In the genomic region with DNA sequence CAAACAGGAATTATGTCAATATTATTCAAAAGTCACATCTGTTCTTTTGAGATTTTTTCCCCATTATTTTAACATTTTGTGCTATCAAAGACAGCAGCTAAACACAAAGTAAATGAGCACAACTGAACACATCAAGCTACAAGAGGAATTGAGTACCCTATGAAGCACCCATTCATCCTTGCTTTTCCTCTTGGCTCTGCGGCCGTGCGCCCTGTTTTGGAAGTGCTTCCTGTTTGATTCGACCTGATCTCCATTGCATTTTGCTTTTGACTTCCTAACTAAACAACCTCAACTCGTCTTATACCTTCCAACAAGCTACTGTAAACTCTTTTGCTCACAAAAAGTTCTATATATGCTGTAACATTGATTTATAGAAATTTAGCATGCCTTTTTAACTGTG, we compare ENCODE assay signal across 29 cellular contexts.
DNase-seq lines count a peak whose midpoint lies in the region; ATAC-seq and TF ChIP-seq lines count a peak whose summit lies in the region.
"Had no signal": no experiment of that assay in that cellular context is flagged by ENCODE, and none has a peak within 500 bp of the region (broad histone marks: within the 10 kb centered on the region; RNA-seq: fewer than 3 reads in every experiment).

No MANE protein-coding gene starts in this region.

- in situ Hi-C loops in IMR-90 (cut with MboI; ENCODE audit: low sequenced_read_pairs): no loop called here

- H3K4me3 ChIP-seq in IMR-90 (ENCODE audit: insufficient read depth, low read depth, low read length): no peak overlapping the region
- H3K4me3 ChIP-seq in mesenchymal stem cell (ENCODE audit: insufficient read depth in 1 of 2, low read depth in 1 of 2, low read length in 2 of 2): no peak overlapping the region
- H3K4me3 ChIP-seq in foreskin fibroblast (ENCODE audit: low read depth in 1 of 2, low read length in 2 of 2): no peak overlapping the region
- H3K4me3 ChIP-seq: A549; BLaER1; BLaER1 treated with 17β-estradiol and CSF1 and Interleukin-3, amounts not matched to agents 10 nM and 100 nM had no signal

- H3K9me1 ChIP-seq in IMR-90 (ENCODE audit: insufficient read depth, low read length): peaks cover 2% of the 10 kb centered on the region; the same call in 1 of the 2 replicates

- TF ChIP-seq POLR2A in IMR-90 (IDR thresholded peaks at IDR 0.05; ENCODE audit: low read depth, low read length): no peak

- no peaks in the 10 kb centered on the region for H3K27me3 ChIP-seq in IMR-90 (ENCODE audit: control insufficient read depth, insufficient read depth, low read length)
- no peaks in the 10 kb centered on the region for H3K27me3 ChIP-seq in mesenchymal stem cell (ENCODE audit: control insufficient read depth in 1 of 2, insufficient read depth in 1 of 2, low read length in 2 of 2)
- H3K27me3 ChIP-seq: BE2C; BLaER1; BLaER1 treated with 17β-estradiol and CSF1 and Interleukin-3, amounts not matched to agents 10 nM and 100 nM had no signal

- no peaks in the 10 kb centered on the region for H4K20me1 ChIP-seq in IMR-90 (ENCODE audit: insufficient read depth, low read length)

- H3K4me1 ChIP-seq in IMR-90 (ENCODE audit: control insufficient read depth, insufficient read depth, low read length) (peaks cover 9% of the 10 kb centered on the region; the same call in 1 of the 2 replicates), mesenchymal stem cell (ENCODE audit: control insufficient read depth, insufficient read depth, low read depth, low read length) (no peaks in the 10 kb centered on the region)
- H3K4me1 ChIP-seq: A549, BE2C had no signal

- H3K79me1 ChIP-seq in IMR-90 (ENCODE audit: low read depth in 1 of 2, low read length in 2 of 2) (peaks cover 4 to 6% of the 10 kb centered on the region in 2 experiments; a peak in 3 of 4 replicates), mesenchymal stem cell (replicated peaks; ENCODE audit: low read length, poor library complexity, severe bottlenecking) (peaks cover 5% of the 10 kb centered on the region)

- no peak for TF ChIP-seq RAD21 in IMR-90 (IDR thresholded peaks at IDR 0.05; ENCODE audit: low read length)

- H3K9me3 ChIP-seq in IMR-90 (ENCODE audit: control insufficient read depth, insufficient read depth, low read length) (no peaks in the 10 kb centered on the region), mesenchymal stem cell (ENCODE audit: control insufficient read depth, low read length) (no peaks in the 10 kb centered on the region)
- H3K9me3 ChIP-seq: A549, BE2C, Caco-2 had no signal

- H2BK120ac ChIP-seq in IMR-90 (ENCODE audit: low read depth, low read length) (no peak overlapping the region; the same call in 1 of the 2 replicates), mesenchymal stem cell (ENCODE audit: low read depth, low read length) (no peak overlapping the region)

- no peak overlapping the region for H3K4me2 ChIP-seq in IMR-90 (ENCODE audit: low read depth, low read length)
- H3K4me2 ChIP-seq in mesenchymal stem cell (ENCODE audit: low read length, poor library complexity, severe bottlenecking): no peak overlapping the region
- H3K4me2 ChIP-seq: A549; BLaER1; BLaER1 treated with 17β-estradiol and CSF1 and Interleukin-3, amounts not matched to agents 10 nM and 100 nM had no signal

- no peak overlapping the region; a peak in 1 of 4 replicates for H4K8ac ChIP-seq in IMR-90 (ENCODE audit: low read depth in 2 of 2, low read length in 2 of 2)
- H4K8ac ChIP-seq in mesenchymal stem cell (ENCODE audit: low read length): no peak overlapping the region

- dilution Hi-C loops in IMR-90 (cut with HindIII; ENCODE audit: low sequenced_read_pairs, unreplicated experiment): no loop called here

- H2AFZ ChIP-seq in IMR-90 (replicated peaks; ENCODE audit: low read length, poor library complexity) (no peak overlapping the region), mesenchymal stem cell (ENCODE audit: low read depth, low read length) (no peak overlapping the region)

- intact Hi-C loops in IMR-90 (cut with micrococcal nuclease): no loop called here

- WGBS in IMR-90 (ENCODE audit: extremely low coverage in 2 of 2, insufficient read length in 1 of 2), 2 experiments: no CpG with 5 or more reads among the region's 5 CpGs
- 98% methylated on average over 5 of the region's 5 CpGs for WGBS in mesenchymal stem cell

- peak overlapping the region; percentile 84; the same call in 1 of the 2 replicates for H3K18ac ChIP-seq in IMR-90 (ENCODE audit: low read depth, low read length)
- H3K18ac ChIP-seq in mesenchymal stem cell (ENCODE audit: low read depth in 1 of 2, low read length in 2 of 2): peak overlapping the region in 1 of 2 experiments; percentile 18

- H2AK9ac ChIP-seq in IMR-90 (replicated peaks; ENCODE audit: low read depth, low read length, poor library complexity): no peak overlapping the region

- H3K27ac ChIP-seq in IMR-90 (ENCODE audit: insufficient read depth, low read length) (no peak overlapping the region), mesenchymal stem cell (ENCODE audit: low read length, poor library complexity, severe bottlenecking) (no peak overlapping the region)
- H3K27ac ChIP-seq: 22Rv1; A549; BLaER1; BLaER1 treated with 17β-estradiol and CSF1 and Interleukin-3, amounts not matched to agents 10 nM and 100 nM; C4-2B had no signal

- H3K9ac ChIP-seq in IMR-90 (ENCODE audit: low read depth, low read length) (no peak overlapping the region), mesenchymal stem cell (ENCODE audit: low read length) (no peak overlapping the region)
- H3K9ac ChIP-seq: BLaER1; BLaER1 treated with 17β-estradiol and CSF1 and Interleukin-3, amounts not matched to agents 10 nM and 100 nM had no signal

- H3K4ac ChIP-seq in IMR-90 (ENCODE audit: low read depth, low read length) (no peak overlapping the region), mesenchymal stem cell (ENCODE audit: low read depth in 1 of 2, low read length in 2 of 2) (no peak overlapping the region)

- CTCF ChIA-PET in IMR-90 (lab: Yijun Ruan, JAX): interaction anchor here (0.6 kb wide), 2 partner anchors 83 to 773 kb away, joined by 5 to 7 read pairs; no protein-coding TSS in a partner anchor

- 0 out of 2 replicates have a peak overlapping the region, but pooled peaks have one; percentile 63 for H4K5ac ChIP-seq in IMR-90 (ENCODE audit: low read depth, low read length)

- TF ChIP-seq CTCF in IMR-90 (conservative IDR thresholded peaks at IDR 0.05; ENCODE audit: low read depth, low read length) (no peak), foreskin fibroblast (IDR thresholded peaks at IDR 0.05; ENCODE audit: low read depth, low read length) (no peak)

- H4K91ac ChIP-seq in IMR-90 (ENCODE audit: insufficient read depth, low read depth, low read length): no peak overlapping the region
- peak overlapping the region; percentile 18 for H4K91ac ChIP-seq in mesenchymal stem cell (ENCODE audit: low read length)

- ATAC-seq in IMR-90 (ENCODE audit: low read depth) (no peak), HG02798 (IDR thresholded peaks at IDR 0.05; ENCODE audit: poor library complexity, unreplicated experiment) (no peak)
- ATAC-seq: A549; CD8-positive, alpha-beta T cell had no signal

- H3K14ac ChIP-seq in IMR-90 (replicated peaks; ENCODE audit: low read depth, low read length) (no peak overlapping the region), mesenchymal stem cell (ENCODE audit: low read length in 2 of 2) (no peak overlapping the region)

- no peak overlapping the region for H2BK15ac ChIP-seq in IMR-90 (ENCODE audit: low read depth, low read length)
- no peak overlapping the region for H2BK15ac ChIP-seq in mesenchymal stem cell (ENCODE audit: low read depth, poor library complexity, severe bottlenecking)

- H2AK5ac ChIP-seq in IMR-90 (ENCODE audit: low read depth, low read length) (no peak overlapping the region; the same call in 1 of the 2 replicates), mesenchymal stem cell (ENCODE audit: low read length, severe bottlenecking) (no peak overlapping the region)

- DNase-seq in DMS 273 (lab: John Stamatoyannopoulos, UW; ENCODE audit: unreplicated experiment): peak; percentile 2
- no peak for DNase-seq in DMS 273 treated with DMSO at 0.1 percent for 48 hours (lab: John Stamatoyannopoulos, UW)
- no peak for DNase-seq in IMR-90
- no peak for DNase-seq in mesenchymal stem cell
- no peak for DNase-seq in foreskin fibroblast
- DNase-seq: 8988T; ACHN; AML-193; BE2C; C1 segment of cervical spinal cord; Caco-2; Calu3; CD4-positive, alpha-beta memory T cell; CD4-positive, alpha-beta T cell; CD4-positive, CD25-positive, alpha-beta regulatory T cell; CD8-positive, alpha-beta memory T cell; CD8-positive, alpha-beta T cell; COR-L47; DMS153; DMS79; DMS79 treated with DMSO at 0.1 percent for 48 hours; DND-41; EL had no signal

- H3K56ac ChIP-seq in IMR-90 (ENCODE audit: extremely low read depth, insufficient read depth, low read length): no peak overlapping the region

- H2BK5ac ChIP-seq in IMR-90 (ENCODE audit: low read depth, low read length, poor library complexity, severe bottlenecking) (no peak overlapping the region), mesenchymal stem cell (ENCODE audit: low read depth, low read length, poor library complexity, severe bottlenecking) (no peak overlapping the region)

- no peak overlapping the region; the same call in 1 of the 2 replicates for H2BK20ac ChIP-seq in IMR-90 (ENCODE audit: low read depth, low read length)

- H3K23ac ChIP-seq in IMR-90 (ENCODE audit: low read depth, low read length): no peak overlapping the region
- H3K23ac ChIP-seq in mesenchymal stem cell (ENCODE audit: low read length in 2 of 2): no peak overlapping the region

- peak overlapping the region in 1 of 2 experiments; percentile 29 for H2BK12ac ChIP-seq in mesenchymal stem cell (ENCODE audit: low read length in 2 of 2)

- POLR2A ChIA-PET in IMR-90 (lab: Charles Lee; ENCODE audit: unreplicated experiment): no interaction called here

- H3K36me3 ChIP-seq in IMR-90 (ENCODE audit: control insufficient read depth, insufficient read depth, low read length) (no peaks in the 10 kb centered on the region), mesenchymal stem cell (ENCODE audit: control insufficient read depth in 1 of 2, insufficient read depth in 2 of 2, low read depth in 1 of 2, low read length in 2 of 2) (peaks cover 0 to 8% of the 10 kb centered on the region in 2 experiments)
- H3K36me3 ChIP-seq: BE2C had no signal

- BruUV-seq in IMR-90 (replicated peaks; lab: Mats Ljungman, UMichigan): no TSS peak

TF ChIP-seq in IMR-90, 13 proteins besides CTCF, POLR2A, EP300 and RAD21 (continues in another document):
- TF ChIP-seq RCOR1 (IDR thresholded peaks at IDR 0.05; ENCODE audit: insufficient replicate concordance, low read length): no peak
- TF ChIP-seq CEBPB (IDR thresholded peaks at IDR 0.05; ENCODE audit: low read depth, low read length): no peak
- TF ChIP-seq RFX5 (IDR thresholded peaks at IDR 0.05; ENCODE audit: low read depth, low read length): no peak
- no peak for TF ChIP-seq MAZ (IDR thresholded peaks at IDR 0.05; ENCODE audit: borderline replicate concordance, low read depth, low read length)
- no peak for TF ChIP-seq USF2 (IDR thresholded peaks at IDR 0.05; ENCODE audit: low read depth, low read length)
